In the genomic region with DNA sequence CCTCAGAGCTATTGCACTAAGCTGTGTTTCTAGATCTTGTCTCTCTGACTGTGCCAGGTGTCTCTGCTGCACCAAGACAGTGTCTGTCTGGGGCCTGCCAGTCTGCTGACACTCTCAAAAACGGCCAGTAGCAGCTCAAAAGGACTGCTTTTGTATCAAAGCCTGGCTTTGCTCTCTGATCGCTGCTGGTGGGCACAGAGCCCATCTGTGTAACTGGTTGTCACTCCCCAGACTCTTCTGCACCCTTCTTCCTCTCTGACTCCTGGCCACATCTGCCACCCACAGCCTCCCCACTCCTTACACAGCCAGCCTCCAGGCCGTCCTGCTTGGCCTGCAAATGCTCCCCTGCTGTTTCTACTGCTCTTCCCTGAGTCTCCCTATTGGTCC, we compare ENCODE assay signal across 1 cellular context.
TF ChIP-seq lines count a peak whose summit lies in the region.

No MANE protein-coding gene starts in this region.

TF ChIP-seq in K562, 482 proteins besides CTCF, POLR2A, EP300 and RAD21 (continued from another document):
- TF ChIP-seq, protein P1, sequence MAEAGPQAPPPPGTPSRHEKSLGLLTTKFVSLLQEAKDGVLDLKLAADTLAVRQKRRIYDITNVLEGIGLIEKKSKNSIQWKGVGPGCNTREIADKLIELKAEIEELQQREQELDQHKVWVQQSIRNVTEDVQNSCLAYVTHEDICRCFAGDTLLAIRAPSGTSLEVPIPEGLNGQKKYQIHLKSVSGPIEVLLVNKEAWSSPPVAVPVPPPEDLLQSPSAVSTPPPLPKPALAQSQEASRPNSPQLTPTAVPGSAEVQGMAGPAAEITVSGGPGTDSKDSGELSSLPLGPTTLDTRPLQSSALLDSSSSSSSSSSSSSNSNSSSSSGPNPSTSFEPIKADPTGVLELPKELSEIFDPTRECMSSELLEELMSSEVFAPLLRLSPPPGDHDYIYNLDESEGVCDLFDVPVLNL (CRISPR knock-in tag; IDR thresholded peaks at IDR 0.05; ENCODE audit: low read depth), result 0 out of 2 replicates have a peak, but pooled peaks have one; percentile 7
- TF ChIP-seq, protein P2, sequence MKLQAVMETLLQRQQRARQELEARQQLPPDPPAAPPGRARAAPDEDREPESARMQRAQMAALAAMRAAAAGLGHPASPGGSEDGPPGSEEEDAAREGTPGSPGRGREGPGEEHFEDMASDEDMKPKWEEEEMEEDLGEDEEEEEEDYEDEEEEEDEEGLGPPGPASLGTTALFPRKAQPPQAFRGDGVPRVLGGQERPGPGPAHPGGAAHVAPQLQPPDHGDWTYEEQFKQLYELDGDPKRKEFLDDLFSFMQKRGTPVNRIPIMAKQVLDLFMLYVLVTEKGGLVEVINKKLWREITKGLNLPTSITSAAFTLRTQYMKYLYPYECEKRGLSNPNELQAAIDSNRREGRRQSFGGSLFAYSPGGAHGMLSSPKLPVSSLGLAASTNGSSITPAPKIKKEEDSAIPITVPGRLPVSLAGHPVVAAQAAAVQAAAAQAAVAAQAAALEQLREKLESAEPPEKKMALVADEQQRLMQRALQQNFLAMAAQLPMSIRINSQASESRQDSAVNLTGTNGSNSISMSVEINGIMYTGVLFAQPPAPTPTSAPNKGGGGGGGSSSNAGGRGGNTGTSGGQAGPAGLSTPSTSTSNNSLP (IDR thresholded peaks at IDR 0.05; ENCODE audit: borderline replicate concordance, low read depth, low read length), result no peak
- TF ChIP-seq NCOA1 (IDR thresholded peaks at IDR 0.05; ENCODE audit: low read depth), result no peak
- TF ChIP-seq, protein P3, sequence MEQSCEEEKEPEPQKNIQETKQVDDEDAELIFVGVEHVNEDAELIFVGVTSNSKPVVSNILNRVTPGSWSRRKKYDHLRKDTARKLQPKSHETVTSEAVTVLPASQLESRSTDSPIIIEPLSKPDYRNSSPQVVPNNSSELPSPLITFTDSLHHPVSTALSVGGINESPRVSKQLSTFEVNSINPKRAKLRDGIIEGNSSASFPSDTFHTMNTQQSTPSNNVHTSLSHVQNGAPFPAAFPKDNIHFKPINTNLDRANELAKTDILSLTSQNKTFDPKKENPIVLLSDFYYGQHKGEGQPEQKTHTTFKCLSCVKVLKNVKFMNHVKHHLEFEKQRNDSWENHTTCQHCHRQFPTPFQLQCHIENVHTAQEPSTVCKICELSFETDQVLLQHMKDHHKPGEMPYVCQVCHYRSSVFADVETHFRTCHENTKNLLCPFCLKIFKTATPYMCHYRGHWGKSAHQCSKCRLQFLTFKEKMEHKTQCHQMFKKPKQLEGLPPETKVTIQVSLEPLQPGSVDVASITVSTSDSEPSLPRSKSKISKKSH (CRISPR knock-in tag; IDR thresholded peaks at IDR 0.05), result peak; percentile 72; the same call in 1 of the 2 replicates
- TF ChIP-seq POLR2G (IDR thresholded peaks at IDR 0.05; ENCODE audit: low read depth, low read length), result no peak
- no peak for TF ChIP-seq ADNP (tag; IDR thresholded peaks at IDR 0.05)
- TF ChIP-seq MED1 (CRISPR knock-in tag; IDR thresholded peaks at IDR 0.05; ENCODE audit: borderline replicate concordance), result peak; percentile 96
- peak; percentile 15; the same call in 1 of the 2 replicates for TF ChIP-seq ELF4 (CRISPR knock-in tag; IDR thresholded peaks at IDR 0.05)
- TF ChIP-seq ILK (tag; IDR thresholded peaks at IDR 0.05; ENCODE audit: borderline replicate concordance, low read depth), result no peak
- TF ChIP-seq ZC3H8 (IDR thresholded peaks at IDR 0.05), result no peak
- no peak for TF ChIP-seq BRD4 (IDR thresholded peaks at IDR 0.05)
- TF ChIP-seq TOE1 (IDR thresholded peaks at IDR 0.05; ENCODE audit: borderline replicate concordance), result no peak
- TF ChIP-seq TOE1 (CRISPR knock-in tag; IDR thresholded peaks at IDR 0.05; ENCODE audit: borderline replicate concordance, low read depth), result no peak
- no peak for TF ChIP-seq ZNF174 (CRISPR knock-in tag; IDR thresholded peaks at IDR 0.05)
- peak; percentile 14; the same call in 1 of the 2 replicates for TF ChIP-seq STAG1 (CRISPR knock-in tag; IDR thresholded peaks at IDR 0.05; ENCODE audit: borderline replicate concordance)
- TF ChIP-seq CHD4 (IDR thresholded peaks at IDR 0.05; ENCODE audit: insufficient read depth, insufficient replicate concordance, low read depth, low read length, poor library complexity, severe bottlenecking), result no peak
- peak; percentile 24; the same call in 1 of the 2 replicates for TF ChIP-seq SUPT5H (IDR thresholded peaks at IDR 0.05)
- TF ChIP-seq, protein P4, sequence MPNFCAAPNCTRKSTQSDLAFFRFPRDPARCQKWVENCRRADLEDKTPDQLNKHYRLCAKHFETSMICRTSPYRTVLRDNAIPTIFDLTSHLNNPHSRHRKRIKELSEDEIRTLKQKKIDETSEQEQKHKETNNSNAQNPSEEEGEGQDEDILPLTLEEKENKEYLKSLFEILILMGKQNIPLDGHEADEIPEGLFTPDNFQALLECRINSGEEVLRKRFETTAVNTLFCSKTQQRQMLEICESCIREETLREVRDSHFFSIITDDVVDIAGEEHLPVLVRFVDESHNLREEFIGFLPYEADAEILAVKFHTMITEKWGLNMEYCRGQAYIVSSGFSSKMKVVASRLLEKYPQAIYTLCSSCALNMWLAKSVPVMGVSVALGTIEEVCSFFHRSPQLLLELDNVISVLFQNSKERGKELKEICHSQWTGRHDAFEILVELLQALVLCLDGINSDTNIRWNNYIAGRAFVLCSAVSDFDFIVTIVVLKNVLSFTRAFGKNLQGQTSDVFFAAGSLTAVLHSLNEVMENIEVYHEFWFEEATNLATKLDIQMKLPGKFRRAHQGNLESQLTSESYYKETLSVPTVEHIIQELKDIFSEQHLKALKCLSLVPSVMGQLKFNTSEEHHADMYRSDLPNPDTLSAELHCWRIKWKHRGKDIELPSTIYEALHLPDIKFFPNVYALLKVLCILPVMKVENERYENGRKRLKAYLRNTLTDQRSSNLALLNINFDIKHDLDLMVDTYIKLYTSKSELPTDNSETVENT (CRISPR knock-in tag; IDR thresholded peaks at IDR 0.05), result peak; percentile 40; the same call in 1 of the 2 replicates
- TF ChIP-seq, protein P5, sequence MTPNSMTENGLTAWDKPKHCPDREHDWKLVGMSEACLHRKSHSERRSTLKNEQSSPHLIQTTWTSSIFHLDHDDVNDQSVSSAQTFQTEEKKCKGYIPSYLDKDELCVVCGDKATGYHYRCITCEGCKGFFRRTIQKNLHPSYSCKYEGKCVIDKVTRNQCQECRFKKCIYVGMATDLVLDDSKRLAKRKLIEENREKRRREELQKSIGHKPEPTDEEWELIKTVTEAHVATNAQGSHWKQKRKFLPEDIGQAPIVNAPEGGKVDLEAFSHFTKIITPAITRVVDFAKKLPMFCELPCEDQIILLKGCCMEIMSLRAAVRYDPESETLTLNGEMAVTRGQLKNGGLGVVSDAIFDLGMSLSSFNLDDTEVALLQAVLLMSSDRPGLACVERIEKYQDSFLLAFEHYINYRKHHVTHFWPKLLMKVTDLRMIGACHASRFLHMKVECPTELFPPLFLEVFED (CRISPR knock-in tag; conservative IDR thresholded peaks at IDR 0.05), result peak; percentile 70; the same call in 1 of the 2 replicates
- TF ChIP-seq, protein P6, sequence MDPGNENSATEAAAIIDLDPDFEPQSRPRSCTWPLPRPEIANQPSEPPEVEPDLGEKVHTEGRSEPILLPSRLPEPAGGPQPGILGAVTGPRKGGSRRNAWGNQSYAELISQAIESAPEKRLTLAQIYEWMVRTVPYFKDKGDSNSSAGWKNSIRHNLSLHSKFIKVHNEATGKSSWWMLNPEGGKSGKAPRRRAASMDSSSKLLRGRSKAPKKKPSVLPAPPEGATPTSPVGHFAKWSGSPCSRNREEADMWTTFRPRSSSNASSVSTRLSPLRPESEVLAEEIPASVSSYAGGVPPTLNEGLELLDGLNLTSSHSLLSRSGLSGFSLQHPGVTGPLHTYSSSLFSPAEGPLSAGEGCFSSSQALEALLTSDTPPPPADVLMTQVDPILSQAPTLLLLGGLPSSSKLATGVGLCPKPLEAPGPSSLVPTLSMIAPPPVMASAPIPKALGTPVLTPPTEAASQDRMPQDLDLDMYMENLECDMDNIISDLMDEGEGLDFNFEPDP (CRISPR knock-in tag; IDR thresholded peaks at IDR 0.05), result no peak
- TF ChIP-seq ZZZ3 (IDR thresholded peaks at IDR 0.05), result no peak
- 0 out of 2 replicates have a peak, but pooled peaks have one; percentile 39 for TF ChIP-seq PHB (CRISPR knock-in tag; IDR thresholded peaks at IDR 0.05)
TF ChIP-seq in K562: peak in this region for 9.
